In the genomic region with DNA sequence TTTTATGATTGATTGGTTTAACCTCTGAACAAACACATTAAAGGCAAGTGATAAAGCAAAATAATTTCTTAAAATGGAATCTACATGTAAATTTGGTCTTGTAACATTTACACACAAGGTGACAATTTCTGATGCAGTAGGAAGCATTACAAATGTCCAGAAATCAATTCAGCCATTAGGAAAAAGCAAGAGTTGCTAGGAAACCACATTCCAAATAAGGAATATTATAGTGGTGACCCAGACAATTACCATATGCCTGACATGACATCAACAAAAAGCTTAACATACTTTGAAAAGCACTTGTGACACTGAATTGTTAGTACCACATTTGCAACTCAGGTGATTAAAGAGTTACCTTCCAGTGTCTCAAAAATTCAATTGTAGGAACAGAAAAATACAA, we compare ENCODE assay signal across 24 cellular contexts.
"Had no signal": no experiment of that assay in that cellular context is flagged by ENCODE, and none has a peak within 500 bp of the region (broad histone marks: within the 10 kb centered on the region; RNA-seq: fewer than 3 reads in every experiment).

No MANE protein-coding gene starts in this region.

- H3K4me3 Mint-ChIP-seq: activated naive CD4-positive, alpha-beta T cell treated with anti-CD3 and anti-CD28 coated beads, Interleukin-2, amount 10 ng/mL, durations not matched to agents 7 days and 5 days; activated naive CD8-positive, alpha-beta T cell treated with anti-CD3 and anti-CD28 coated beads, Interleukin-2, amount 50 U/mL, for 24 hours; nephron progenitor cell; stimulated activated memory B cell treated with anti-CD40 and anti-IgM and Interleukin-4, amounts not matched to agents 10 μg/mL and 1 μg/mL and 100 μg/mL, for 72 hours had no signal

- H3K4me2 ChIP-seq: hepatocyte had no signal

- H2AFZ ChIP-seq: hepatocyte had no signal

- H3K9me3 ChIP-seq: esophagus muscularis mucosa, psoas muscle, spleen, thoracic aorta, upper lobe of right lung had no signal

- H3K9me3 Mint-ChIP-seq: activated naive CD4-positive, alpha-beta T cell treated with anti-CD3 and anti-CD28 coated beads, Interleukin-2, amount 10 ng/mL, durations not matched to agents 7 days and 5 days; nephron progenitor cell had no signal

- H3K4me3 ChIP-seq: coronary artery, esophagus muscularis mucosa, hepatocyte, lung, psoas muscle, spleen, thoracic aorta, upper lobe of right lung had no signal

- DNase-seq: activated CD4-positive, alpha-beta T cell treated with anti-CD3 and anti-CD28 coated beads for 1 hour; activated CD8-positive, alpha-beta memory T cell treated with anti-CD3 and anti-CD28 coated beads for 24 hours; activated CD8-positive, alpha-beta memory T cell treated with anti-CD3 and anti-CD28 coated beads, Interleukin-2, amount 50 U/mL, for 48 hours; activated effector memory CD4-positive, alpha-beta T cell treated with Interleukin-2 at 50 U/mL for 16 hours; activated naive CD4-positive, alpha-beta T cell treated with anti-CD3 and anti-CD28 coated beads, Interleukin-2, amount 10 ng/mL, durations not matched to agents 7 days and 5 days; activated naive CD8-positive, alpha-beta T cell treated with anti-CD3 and anti-CD28 coated beads, Interleukin-2, amount 50 U/mL, for 24 hours; activated T-cell treated with anti-CD3 and anti-CD28 coated beads, Interleukin-2, amount 50 U/mL, for 48 hours; anterior cingulate cortex; effector CD4-positive, alpha-beta T cell; nephron progenitor cell; psoas muscle; spleen; stimulated activated CD4-positive, alpha-beta T cell treated with anti-CD3 and anti-CD28 coated beads, Interleukin-4, amount 100 ng/mL, for 4 hours; SW 1271; T-helper 2 cell; upper lobe of right lung had no signal

- H3K36me3 ChIP-seq: esophagus muscularis mucosa, spleen, thoracic aorta, upper lobe of right lung had no signal

- ATAC-seq: activated naive CD8-positive, alpha-beta T cell treated with anti-CD3 and anti-CD28 coated beads, Interleukin-2, amount 50 U/mL, for 24 hours; left lobe of liver; psoas muscle; stimulated activated memory B cell treated with anti-CD40 and anti-IgM and Interleukin-4, amounts not matched to agents 10 μg/mL and 1 μg/mL and 100 μg/mL, for 72 hours; upper lobe of right lung had no signal

- H3K4me1 Mint-ChIP-seq: activated naive CD4-positive, alpha-beta T cell treated with anti-CD3 and anti-CD28 coated beads, Interleukin-2, amount 10 ng/mL, durations not matched to agents 7 days and 5 days; activated naive CD8-positive, alpha-beta T cell treated with anti-CD3 and anti-CD28 coated beads, Interleukin-2, amount 50 U/mL, for 24 hours; nephron progenitor cell; stimulated activated memory B cell treated with anti-CD40 and anti-IgM and Interleukin-4, amounts not matched to agents 10 μg/mL and 1 μg/mL and 100 μg/mL, for 72 hours had no signal

- H3K27ac ChIP-seq: coronary artery, esophagus muscularis mucosa, hepatocyte, psoas muscle, spleen, thoracic aorta, upper lobe of right lung, VCaP had no signal

- H3K79me2 ChIP-seq: hepatocyte had no signal

- H3K27me3 Mint-ChIP-seq: activated naive CD4-positive, alpha-beta T cell treated with anti-CD3 and anti-CD28 coated beads, Interleukin-2, amount 10 ng/mL, durations not matched to agents 7 days and 5 days; activated naive CD8-positive, alpha-beta T cell treated with anti-CD3 and anti-CD28 coated beads, Interleukin-2, amount 50 U/mL, for 24 hours; stimulated activated memory B cell treated with anti-CD40 and anti-IgM and Interleukin-4, amounts not matched to agents 10 μg/mL and 1 μg/mL and 100 μg/mL, for 72 hours had no signal

- H3K27me3 ChIP-seq: esophagus muscularis mucosa, hepatocyte, spleen, upper lobe of right lung had no signal

- H3K36me3 Mint-ChIP-seq: activated naive CD4-positive, alpha-beta T cell treated with anti-CD3 and anti-CD28 coated beads, Interleukin-2, amount 10 ng/mL, durations not matched to agents 7 days and 5 days; stimulated activated memory B cell treated with anti-CD40 and anti-IgM and Interleukin-4, amounts not matched to agents 10 μg/mL and 1 μg/mL and 100 μg/mL, for 72 hours had no signal

- H3K27ac Mint-ChIP-seq: activated naive CD4-positive, alpha-beta T cell treated with anti-CD3 and anti-CD28 coated beads, Interleukin-2, amount 10 ng/mL, durations not matched to agents 7 days and 5 days; activated naive CD8-positive, alpha-beta T cell treated with anti-CD3 and anti-CD28 coated beads, Interleukin-2, amount 50 U/mL, for 24 hours; nephron progenitor cell; stimulated activated memory B cell treated with anti-CD40 and anti-IgM and Interleukin-4, amounts not matched to agents 10 μg/mL and 1 μg/mL and 100 μg/mL, for 72 hours had no signal

- H3K4me1 ChIP-seq: esophagus muscularis mucosa, psoas muscle, spleen, upper lobe of right lung had no signal
